Comparison of ENCODE assay signal across 8 cellular contexts in genomic region chr4:168318266-168318895, GRCh38. TPM values are rescaled to one million over a fixed set of nuclear protein-coding genes. Genes with fewer than 3 reads are reported as not detected.
A peak's percentile ranks its signal among the peaks of the same experiment; 100 is the strongest.
DNase-seq lines count a peak whose midpoint lies in the region; ATAC-seq and TF ChIP-seq lines count a peak whose summit lies in the region.

TSS of gene DDX60 (minus strand) at chr4:168318752. CDS start at chr4:168311259, 7,493 bp downstream.

- no peaks in the 10 kb centered on the region for H3K9me3 ChIP-seq in DOHH2 (ENCODE audit: control insufficient read depth, insufficient read depth, low read length)

- H3K36me3 ChIP-seq in DOHH2 (ENCODE audit: control insufficient read depth, low read length): no peaks in the 10 kb centered on the region

- peaks cover 7% of the 10 kb centered on the region; the same call in 1 of the 2 replicates for H3K4me1 ChIP-seq in DOHH2 (ENCODE audit: control insufficient read depth, low read length)

- H3K9me2 ChIP-seq in DOHH2 (replicated peaks; ENCODE audit: control insufficient read depth, low read length): no peaks in the 10 kb centered on the region

- no peaks in the 10 kb centered on the region for H4K20me1 ChIP-seq in DOHH2 (ENCODE audit: control insufficient read depth, insufficient read depth, low read depth, low read length)

- peak within 1 kb of the TSS; percentile 41 for H3K4me3 ChIP-seq in DOHH2 (ENCODE audit: low read length)
- H3K4me3 ChIP-seq in Jurkat, Clone E6-1 (ENCODE audit: low read length): peak within 1 kb of the TSS; percentile 62

- peak; percentile 82 for DNase-seq in Jurkat, Clone E6-1 (ENCODE audit: low read depth, low spot score)
- DNase-seq in SK-MEL-5 (ENCODE audit: low read depth, low spot score) (peak; percentile 76), glomerular endothelial cell (ENCODE audit: extremely low read depth, low read depth, low spot score) (peak; percentile 55), omental fat pad (ENCODE audit: low spot score) (peak; percentile 41)
- DNase-seq in activated naive CD4-positive, alpha-beta T cell treated with anti-CD3 and anti-CD28 coated beads, Interleukin-2, amount 50 U/mL, for 16 hours: peak; percentile 80

- no peaks in the 10 kb centered on the region for H3K27me3 ChIP-seq in DOHH2 (ENCODE audit: control insufficient read depth, low read length)

- in situ Hi-C loops in SK-MEL-5 (cut with HindIII; ENCODE audit: low pct_unique_long_range_greater_than_20kb, low sequenced_read_pairs): no loop called here

- ATAC-seq in GM21619 (IDR thresholded peaks at IDR 0.05; ENCODE audit: unreplicated experiment): peak; percentile 99
- peak; percentile 96 for ATAC-seq in omental fat pad (ENCODE audit: low FRiP score)

- H3F3A ChIP-seq in DOHH2 (ENCODE audit: control insufficient read depth, insufficient read depth): no peaks in the 10 kb centered on the region

- H3K4me2 ChIP-seq in DOHH2 (ENCODE audit: low read length): peak within 1 kb of the TSS; percentile 46

- H3K27ac ChIP-seq in DOHH2 (ENCODE audit: low read depth, low read length) (no peak within 1 kb of the TSS), temporal lobe (ENCODE audit: low read depth, low read length) (peak within 1 kb of the TSS; percentile 71)

- no peaks in the 10 kb centered on the region for H3K79me2 ChIP-seq in DOHH2 (ENCODE audit: control insufficient read depth, low read length)

- TF ChIP-seq CTCF in DOHH2 (IDR thresholded peaks at IDR 0.05; ENCODE audit: low read depth, low read length, poor library complexity, severe bottlenecking) (peak; percentile 14), omental fat pad (IDR thresholded peaks at IDR 0.05) (no peak)

RNA-seq across cellular contexts. Expression of gene DDX60, which starts in this region (rescaled TPM):
- polyA plus RNA-seq in Jurkat, Clone E6-1 (2012; ENCODE audit: insufficient read depth, insufficient read length): 4.5 TPM
- 5.5 and 7.2 TPM in 2 replicates for total RNA-seq in SK-MEL-5 (2014; rRNA removed; shearing (Covaris generic))
- polyA plus RNA-seq in SK-MEL-5 (2015; cell fraction: cytosol; rRNA removed): 2.4 and 2.5 TPM in 2 replicates
- 2.4 and 3.9 TPM in 2 replicates for polyA plus RNA-seq in SK-MEL-5 (2015; cell fraction: nucleus; rRNA removed)
- total RNA-seq in glomerular endothelial cell (27.6 and 34.8 TPM in 2 replicates), omental fat pad (10 to 100 TPM in 2 of 4 donors, 1 to 10 TPM in 2; 5.1 to 32.8 (median 11.6) TPM), temporal lobe (3.9 TPM)
